ENCODE assay signal across 8 cellular contexts in the genomic region with DNA sequence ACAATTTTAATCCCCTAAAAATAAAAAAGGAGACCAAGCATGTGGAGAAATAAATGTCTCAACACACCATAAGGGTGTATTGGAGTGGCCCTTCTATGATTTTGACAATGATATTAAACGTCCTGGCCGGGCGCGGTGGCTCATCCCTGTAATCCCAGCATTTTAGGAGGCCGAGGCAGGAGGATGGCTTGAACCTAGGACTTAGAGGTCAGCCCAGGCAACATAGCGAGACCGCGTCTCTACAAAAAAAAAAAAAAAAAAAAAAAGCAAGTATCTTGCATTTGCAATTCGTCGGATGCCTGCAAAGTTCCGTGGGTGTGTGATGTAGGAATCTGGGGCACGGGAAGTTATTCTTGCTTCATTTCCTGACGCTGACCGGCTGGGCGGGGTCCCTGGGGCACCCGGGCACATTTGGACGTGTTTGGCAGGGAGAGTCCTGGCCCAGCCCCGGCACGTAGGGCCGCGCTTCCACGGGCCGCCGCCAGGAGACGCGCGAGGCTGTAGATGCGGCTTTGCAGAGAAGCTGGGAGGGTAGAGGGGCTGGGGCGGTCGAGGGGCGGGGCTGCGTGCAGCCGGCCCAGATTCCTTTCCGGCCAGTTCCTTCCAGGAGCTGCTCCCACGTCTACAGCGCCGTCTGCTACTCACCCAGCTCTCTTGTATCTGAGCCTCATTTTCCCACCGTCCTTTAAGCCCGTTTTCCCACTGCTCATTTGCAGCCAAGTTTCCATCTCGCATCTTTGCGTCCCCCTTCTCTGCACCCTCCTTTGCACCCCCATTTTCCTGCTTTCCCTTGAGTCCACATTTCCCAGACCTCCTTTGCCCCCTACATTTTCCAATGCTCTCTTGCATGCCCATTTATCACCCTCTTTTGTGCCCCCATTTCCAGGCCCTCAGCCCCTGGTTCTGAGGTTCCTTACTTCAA. TPM values are rescaled to one million over a fixed set of nuclear protein-coding genes. Genes with fewer than 3 reads are reported as not detected.
DNase-seq lines count a peak whose midpoint lies in the region; ATAC-seq and TF ChIP-seq lines count a peak whose summit lies in the region.

No MANE protein-coding gene starts in this region.

- CTCF ChIA-PET in RWPE1 (lab: Yijun Ruan, JAX): interaction anchor here (0.6 to 1.2 kb wide), 20 partner anchors 10 to 1194 kb away, joined by 3 to 15 read pairs (median 4); partner anchors contain the start of gene SWSAP1

- no peak for ATAC-seq in HG03565 (IDR thresholded peaks at IDR 0.05; ENCODE audit: unreplicated experiment)

- H3K4me3 ChIP-seq in fibroblast of the aortic adventitia (ENCODE audit: low read depth, low read length): peak overlapping the region; percentile 51

- peaks cover 9% of the 10 kb centered on the region for H3K4me1 Mint-ChIP-seq in activated T-helper 2 cell treated with anti-CD3 and anti-CD28 coated beads, Interferon-gamma antibody, Interleukin-2, Interleukin-4, amounts not matched to agents 10 μg/mL and 5 μg/mL and 100 μg/mL, durations not matched to agents 14 hours and 24 hours and 36 hours (ENCODE audit: low read depth)
- peaks cover 20% of the 10 kb centered on the region for H3K4me1 Mint-ChIP-seq in nephron progenitor cell

- intact Hi-C loops in activated T-helper 2 cell treated with anti-CD3 and anti-CD28 coated beads, Interferon-gamma antibody, Interleukin-2, Interleukin-4, amounts not matched to agents 10 μg/mL and 5 μg/mL and 100 μg/mL, durations not matched to agents 14 hours and 24 hours and 36 hours (cut with micrococcal nuclease): loop anchor here (5.0 to 10.0 kb wide), 2 partner anchors 81 to 154 kb away; partner anchors contain the start of gene SWSAP1

- no peak overlapping the region for H3K27ac Mint-ChIP-seq in activated T-helper 2 cell treated with anti-CD3 and anti-CD28 coated beads, Interferon-gamma antibody, Interleukin-2, Interleukin-4, amounts not matched to agents 10 μg/mL and 5 μg/mL and 100 μg/mL, durations not matched to agents 14 hours and 24 hours and 36 hours
- no peak overlapping the region for H3K27ac Mint-ChIP-seq in nephron progenitor cell

- peak overlapping the region; percentile 80 for H3K27ac ChIP-seq in RWPE1

- POLR2A ChIA-PET in RWPE1 (lab: Yijun Ruan, JAX; ENCODE audit: low non-redundant PET): interaction anchor here (0.6 to 0.7 kb wide), 3 partner anchors 30 to 189 kb away, joined by 3 to 4 read pairs (median 3); no protein-coding TSS in a partner anchor

- peak; percentile 91 for DNase-seq in LoVo (ENCODE audit: low spot score)
- DNase-seq in RWPE1 (ENCODE audit: low spot score): peak; percentile 94
- peak; percentile 71 for DNase-seq in activated T-helper 2 cell treated with anti-CD3 and anti-CD28 coated beads, Interferon-gamma antibody, Interleukin-2, Interleukin-4, amounts not matched to agents 10 μg/mL and 5 μg/mL and 100 μg/mL, durations not matched to agents 14 hours and 24 hours and 36 hours (ENCODE audit: low spot score)
- DNase-seq in fibroblast of the aortic adventitia (ENCODE audit: low read depth): peak; percentile 91
- DNase-seq in nephron progenitor cell: peak; percentile 97
- DNase-seq in stimulated activated naive CD4-positive, alpha-beta T cell treated with Interleukin-2 at 50 U/mL for 16 hours (lab: John Stamatoyannopoulos, UW): peak; percentile 68

- H3K36me3 Mint-ChIP-seq in activated T-helper 2 cell treated with anti-CD3 and anti-CD28 coated beads, Interferon-gamma antibody, Interleukin-2, Interleukin-4, amounts not matched to agents 10 μg/mL and 5 μg/mL and 100 μg/mL, durations not matched to agents 14 hours and 24 hours and 36 hours (ENCODE audit: low read depth): no peaks in the 10 kb centered on the region
- no peaks in the 10 kb centered on the region for H3K36me3 Mint-ChIP-seq in nephron progenitor cell (ENCODE audit: low read depth)

- peak overlapping the region; percentile 56 for H3K4me3 Mint-ChIP-seq in activated T-helper 2 cell treated with anti-CD3 and anti-CD28 coated beads, Interferon-gamma antibody, Interleukin-2, Interleukin-4, amounts not matched to agents 10 μg/mL and 5 μg/mL and 100 μg/mL, durations not matched to agents 14 hours and 24 hours and 36 hours (ENCODE audit: low read depth)
- peak overlapping the region; percentile 80 for H3K4me3 Mint-ChIP-seq in nephron progenitor cell

- H3K9me3 Mint-ChIP-seq in activated T-helper 2 cell treated with anti-CD3 and anti-CD28 coated beads, Interferon-gamma antibody, Interleukin-2, Interleukin-4, amounts not matched to agents 10 μg/mL and 5 μg/mL and 100 μg/mL, durations not matched to agents 14 hours and 24 hours and 36 hours: no peaks in the 10 kb centered on the region
- no peaks in the 10 kb centered on the region for H3K9me3 Mint-ChIP-seq in nephron progenitor cell

- H3K27me3 Mint-ChIP-seq in activated T-helper 2 cell treated with anti-CD3 and anti-CD28 coated beads, Interferon-gamma antibody, Interleukin-2, Interleukin-4, amounts not matched to agents 10 μg/mL and 5 μg/mL and 100 μg/mL, durations not matched to agents 14 hours and 24 hours and 36 hours (ENCODE audit: low read depth): peaks cover 22% of the 10 kb centered on the region
- H3K27me3 Mint-ChIP-seq in nephron progenitor cell (ENCODE audit: low read depth, poor library complexity): peaks cover 16% of the 10 kb centered on the region

- TF ChIP-seq CTCF in GM12872 (IDR thresholded peaks at IDR 0.05; ENCODE audit: insufficient read depth, low read depth, low read length) (peak; percentile 97), RWPE1 (conservative IDR thresholded peaks at IDR 0.05; ENCODE audit: low read depth) (peak; percentile 99), fibroblast of the aortic adventitia (IDR thresholded peaks at IDR 0.05; ENCODE audit: insufficient read depth, low read length) (peak; percentile 98), nephron progenitor cell (IDR thresholded peaks at IDR 0.05) (peak; percentile 96)

RNA-seq across cellular contexts. Expression of gene TSPAN16, which starts 2.2 kb away (rescaled TPM):
- total RNA-seq in activated T-helper 2 cell treated with anti-CD3 and anti-CD28 coated beads, Interferon-gamma antibody, Interleukin-2, Interleukin-4, amounts not matched to agents 10 μg/mL and 5 μg/mL and 100 μg/mL, durations not matched to agents 14 hours and 24 hours and 36 hours: not detected in 2 replicates
- not detected in 2 replicates for total RNA-seq in fibroblast of the aortic adventitia (ENCODE audit: low replicate concordance)

RNA-seq across cellular contexts. Expression of gene DOCK6, which starts 31.4 kb away (rescaled TPM):
- 3.9 and 5.3 TPM in 2 replicates for total RNA-seq in activated T-helper 2 cell treated with anti-CD3 and anti-CD28 coated beads, Interferon-gamma antibody, Interleukin-2, Interleukin-4, amounts not matched to agents 10 μg/mL and 5 μg/mL and 100 μg/mL, durations not matched to agents 14 hours and 24 hours and 36 hours
- total RNA-seq in fibroblast of the aortic adventitia (ENCODE audit: low replicate concordance): 13.6 and 19.7 TPM in 2 replicates

RNA-seq across cellular contexts. Expression of gene RAB3D, which starts 45.7 kb away (rescaled TPM):
- total RNA-seq in activated T-helper 2 cell treated with anti-CD3 and anti-CD28 coated beads, Interferon-gamma antibody, Interleukin-2, Interleukin-4, amounts not matched to agents 10 μg/mL and 5 μg/mL and 100 μg/mL, durations not matched to agents 14 hours and 24 hours and 36 hours: 9.3 and 11.6 TPM in 2 replicates
- 9.4 and 16.3 TPM in 2 replicates for total RNA-seq in fibroblast of the aortic adventitia (ENCODE audit: low replicate concordance)

RNA-seq across cellular contexts. Expression of gene TMEM205, which starts 52.3 kb away (rescaled TPM):
- 34.0 and 34.9 TPM in 2 replicates for total RNA-seq in activated T-helper 2 cell treated with anti-CD3 and anti-CD28 coated beads, Interferon-gamma antibody, Interleukin-2, Interleukin-4, amounts not matched to agents 10 μg/mL and 5 μg/mL and 100 μg/mL, durations not matched to agents 14 hours and 24 hours and 36 hours
- 56.8 and 79.6 TPM in 2 replicates for total RNA-seq in fibroblast of the aortic adventitia (ENCODE audit: low replicate concordance)

RNA-seq across cellular contexts. Expression of gene CCDC159, which starts 52.6 kb away (rescaled TPM):
- 14.6 and 16.3 TPM in 2 replicates for total RNA-seq in activated T-helper 2 cell treated with anti-CD3 and anti-CD28 coated beads, Interferon-gamma antibody, Interleukin-2, Interleukin-4, amounts not matched to agents 10 μg/mL and 5 μg/mL and 100 μg/mL, durations not matched to agents 14 hours and 24 hours and 36 hours
- total RNA-seq in fibroblast of the aortic adventitia (ENCODE audit: low replicate concordance): 12.2 and 13.2 TPM in 2 replicates
